1 cellular context compared by ENCODE assay signal in the genomic region with DNA sequence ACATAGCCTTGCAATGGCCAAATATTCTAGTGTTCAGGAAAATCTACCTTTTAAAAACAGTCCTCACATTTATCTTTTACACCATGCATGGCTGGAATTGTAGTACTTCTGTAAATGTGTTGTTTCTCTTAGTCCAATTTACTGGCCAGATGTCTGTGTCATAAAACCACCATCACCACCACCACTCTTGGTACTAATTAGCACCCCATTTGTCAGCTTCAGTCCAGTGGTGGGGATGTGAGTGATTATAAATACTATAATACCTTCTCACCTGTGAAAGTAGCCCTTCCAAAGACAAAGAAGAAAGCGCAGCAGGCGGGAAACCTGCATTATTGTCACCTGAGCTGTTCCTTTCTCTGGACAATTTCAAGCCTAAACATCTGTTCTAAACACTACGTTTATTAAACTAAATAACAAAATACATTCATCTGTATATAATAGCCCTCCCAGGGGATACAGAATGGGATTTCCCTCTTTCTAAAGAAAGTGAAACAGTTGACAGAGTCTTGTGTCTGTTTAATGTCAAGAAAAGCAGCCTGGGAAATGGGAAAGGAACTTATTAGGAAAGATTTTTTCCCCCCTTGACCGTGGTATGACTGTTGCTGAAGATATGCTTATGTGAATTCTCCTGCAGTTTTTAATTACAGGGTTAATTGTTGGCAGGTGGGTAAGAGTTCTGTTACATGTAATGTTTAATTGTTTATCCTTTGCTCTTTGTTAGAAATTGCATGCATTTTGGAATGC.
TF ChIP-seq lines count a peak whose summit lies in the region.

No MANE protein-coding gene starts in this region.

TF ChIP-seq in GM12878, 131 proteins besides CTCF, POLR2A, EP300 and RAD21:
- TF ChIP-seq, protein P1, sequence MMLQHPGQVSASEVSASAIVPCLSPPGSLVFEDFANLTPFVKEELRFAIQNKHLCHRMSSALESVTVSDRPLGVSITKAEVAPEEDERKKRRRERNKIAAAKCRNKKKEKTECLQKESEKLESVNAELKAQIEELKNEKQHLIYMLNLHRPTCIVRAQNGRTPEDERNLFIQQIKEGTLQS (IDR thresholded peaks at IDR 0.05; ENCODE audit: borderline replicate concordance, extremely low read depth, low read depth, low read length) = no peak
- TF ChIP-seq, protein P2, sequence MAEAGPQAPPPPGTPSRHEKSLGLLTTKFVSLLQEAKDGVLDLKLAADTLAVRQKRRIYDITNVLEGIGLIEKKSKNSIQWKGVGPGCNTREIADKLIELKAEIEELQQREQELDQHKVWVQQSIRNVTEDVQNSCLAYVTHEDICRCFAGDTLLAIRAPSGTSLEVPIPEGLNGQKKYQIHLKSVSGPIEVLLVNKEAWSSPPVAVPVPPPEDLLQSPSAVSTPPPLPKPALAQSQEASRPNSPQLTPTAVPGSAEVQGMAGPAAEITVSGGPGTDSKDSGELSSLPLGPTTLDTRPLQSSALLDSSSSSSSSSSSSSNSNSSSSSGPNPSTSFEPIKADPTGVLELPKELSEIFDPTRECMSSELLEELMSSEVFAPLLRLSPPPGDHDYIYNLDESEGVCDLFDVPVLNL (IDR thresholded peaks at IDR 0.05; ENCODE audit: low read depth, low read length) = no peak
- TF ChIP-seq SIN3A (IDR thresholded peaks at IDR 0.05; ENCODE audit: low read depth, low read length) (no peak), FOXM1 (IDR thresholded peaks at IDR 0.05; ENCODE audit: low read depth, low read length) (no peak), SREBF2 (IDR thresholded peaks at IDR 0.05; ENCODE audit: low read length) (no peak), BCL11A (IDR thresholded peaks at IDR 0.05; ENCODE audit: low read depth, low read length) (peak; percentile 55; the same call in 1 of the 2 replicates), MTA2 (IDR thresholded peaks at IDR 0.05; ENCODE audit: low read depth) (peak; percentile 96), MEF2B (IDR thresholded peaks at IDR 0.05; ENCODE audit: partially characterized antibody, poor library complexity, severe bottlenecking) (peak; percentile 83), IKZF2 (IDR thresholded peaks at IDR 0.05) (peak in 1 of 2 experiments; percentile 20; a peak in 1 of 4 replicates), SUPT20H (IDR thresholded peaks at IDR 0.05; ENCODE audit: borderline replicate concordance, control insufficient read depth, low read depth, low read length) (no peak), CEBPB (IDR thresholded peaks at IDR 0.05; ENCODE audit: borderline replicate concordance in 1 of 2, low read depth in 2 of 2, low read length in 2 of 2) (no peak), MXI1 (IDR thresholded peaks at IDR 0.05; ENCODE audit: low read depth, low read length) (no peak)
